In genomic region chr9:7226007-7226670, GRCh38 we compare ENCODE assay signal across 16 cellular contexts.
A peak's percentile ranks its signal among the peaks of the same experiment; 100 is the strongest.
DNase-seq lines count a peak whose midpoint lies in the region; ATAC-seq and TF ChIP-seq lines count a peak whose summit lies in the region.
"Had no signal": no experiment of that assay in that cellular context is flagged by ENCODE, and none has a peak within 500 bp of the region (broad histone marks: within the 10 kb centered on the region; RNA-seq: fewer than 3 reads in every experiment).

No MANE protein-coding gene starts in this region.

- H3K9ac ChIP-seq in DND-41 (ENCODE audit: low read depth, low read length), result no peak overlapping the region

- H3K36me3 Mint-ChIP-seq in WTC11 (no peaks in the 10 kb centered on the region), nephron progenitor cell (ENCODE audit: low read depth) (no peaks in the 10 kb centered on the region)
- H3K36me3 Mint-ChIP-seq: CD14-positive monocyte had no signal

- no peak overlapping the region for H3K27ac ChIP-seq in DND-41 (ENCODE audit: low read length)
- no peak overlapping the region for H3K27ac ChIP-seq in lower lobe of right lung

- no peaks in the 10 kb centered on the region for H3K27me3 ChIP-seq in DND-41 (ENCODE audit: insufficient read depth, low read length, poor library complexity)
- no peaks in the 10 kb centered on the region for H3K27me3 ChIP-seq in lower lobe of right lung (ENCODE audit: low read depth)

- H3K4me1 ChIP-seq in DND-41 (ENCODE audit: insufficient read depth, low read length) (peaks cover 6% of the 10 kb centered on the region; the same call in 1 of the 2 replicates), lower lobe of right lung (no peaks in the 10 kb centered on the region)

- peak; percentile 45 for ATAC-seq in stimulated activated naive CD8-positive, alpha-beta T cell treated with anti-CD3 and anti-CD28 coated beads, Interleukin-15, amount 100 ng/mL, for 72 hours
- ATAC-seq in stimulated activated naive CD8-positive, alpha-beta T cell treated with anti-CD3 and anti-CD28 coated beads, Interleukin-15, Interleukin-2, amounts not matched to agents 100 U/mL and 50 U/mL, for 24 hours, result no peak
- ATAC-seq in DND-41 (ENCODE audit: insufficient read depth, low read depth) (peak; percentile 81), WTC11 (peak; percentile 44; the same call in 1 of the 2 replicates), GM18520 (IDR thresholded peaks at IDR 0.05; ENCODE audit: unreplicated experiment) (no peak), lower lobe of right lung (no peak)

- intact Hi-C loops in lower lobe of right lung (cut with DNase I), result no loop called here

- H3K27me3 Mint-ChIP-seq in stimulated activated naive CD8-positive, alpha-beta T cell treated with anti-CD3 and anti-CD28 coated beads, Interleukin-15, amount 100 ng/mL, for 72 hours, result peaks cover 8% of the 10 kb centered on the region
- H3K27me3 Mint-ChIP-seq in WTC11 (ENCODE audit: low read depth) (no peaks in the 10 kb centered on the region; the same call in 1 of the 2 replicates), nephron progenitor cell (ENCODE audit: low read depth, poor library complexity) (no peaks in the 10 kb centered on the region)

- H3K4me2 ChIP-seq in DND-41 (ENCODE audit: insufficient read depth, low read length), result no peak overlapping the region

- H3K4me3 ChIP-seq in DND-41 (ENCODE audit: low read depth in 1 of 2, low read length in 2 of 2) (no peak overlapping the region), lower lobe of right lung (no peak overlapping the region)

- no peak overlapping the region for H2AFZ ChIP-seq in DND-41 (ENCODE audit: low read depth, low read length)

- H3K4me1 Mint-ChIP-seq in stimulated activated naive CD8-positive, alpha-beta T cell treated with anti-CD3 and anti-CD28 coated beads, Interleukin-15, amount 100 ng/mL, for 72 hours, result peaks cover 28% of the 10 kb centered on the region
- H3K4me1 Mint-ChIP-seq in WTC11, result peaks cover 13% of the 10 kb centered on the region
- H3K4me1 Mint-ChIP-seq in nephron progenitor cell, result peaks cover 64% of the 10 kb centered on the region
- H3K4me1 Mint-ChIP-seq: B cell, CD14-positive monocyte had no signal

- TF ChIP-seq CTCF in DND-41 (IDR thresholded peaks at IDR 0.05; ENCODE audit: borderline replicate concordance, extremely low read depth, low read length, poor library complexity, severe bottlenecking), result no peak
- TF ChIP-seq CTCF in WTC11 (IDR thresholded peaks at IDR 0.05), result no peak
- no peak for TF ChIP-seq CTCF in nephron progenitor cell (IDR thresholded peaks at IDR 0.05)
- no peak for TF ChIP-seq CTCF in lower lobe of right lung (IDR thresholded peaks at IDR 0.05)

- H3K9me3 Mint-ChIP-seq in stimulated activated naive CD8-positive, alpha-beta T cell treated with anti-CD3 and anti-CD28 coated beads, Interleukin-15, amount 100 ng/mL, for 72 hours, result peaks cover 7 to 9% of the 10 kb centered on the region in 2 donors
- H3K9me3 Mint-ChIP-seq in WTC11, result peaks cover 13% of the 10 kb centered on the region
- peaks cover 11% of the 10 kb centered on the region for H3K9me3 Mint-ChIP-seq in nephron progenitor cell
- H3K9me3 Mint-ChIP-seq: HFFc6 had no signal

- no peak for DNase-seq in stimulated activated naive CD8-positive, alpha-beta T cell treated with anti-CD3 and anti-CD28 coated beads, Interleukin-15, amount 100 ng/mL, for 72 hours
- DNase-seq in stimulated activated naive CD8-positive, alpha-beta T cell treated with anti-CD3 and anti-CD28 coated beads, Interleukin-15, Interleukin-2, amounts not matched to agents 100 U/mL and 50 U/mL, for 24 hours, result no peak
- DNase-seq in DND-41, result peak; percentile 18
- no peak for DNase-seq in WTC11 (ENCODE audit: low spot score)
- no peak for DNase-seq in nephron progenitor cell
- DNase-seq in DMS 273 (lab: John Stamatoyannopoulos, UW; ENCODE audit: unreplicated experiment), result no peak
- no peak for DNase-seq in lower lobe of right lung
- DNase-seq: DMS 273 treated with DMSO at 0.1 percent for 48 hours, GDM1, HCEC 1CT, HFFc6, IMR-90, KG1 had no signal

- no peaks in the 10 kb centered on the region for H3K36me3 ChIP-seq in DND-41 (ENCODE audit: insufficient read depth, low read length)
- no peaks in the 10 kb centered on the region for H3K36me3 ChIP-seq in lower lobe of right lung

- POLR2A ChIA-PET in WTC11 (lab: Charles Lee), result no interaction called here

- H3K79me2 ChIP-seq in DND-41 (ENCODE audit: insufficient read depth, low read length), result no peaks in the 10 kb centered on the region

- H3K9me3 ChIP-seq in DND-41 (ENCODE audit: insufficient read depth, low read length, severe bottlenecking) (no peaks in the 10 kb centered on the region), lower lobe of right lung (no peaks in the 10 kb centered on the region)

- no peaks in the 10 kb centered on the region for H4K20me1 ChIP-seq in DND-41 (ENCODE audit: insufficient read depth, low read length)

- H3K4me3 Mint-ChIP-seq in stimulated activated naive CD8-positive, alpha-beta T cell treated with anti-CD3 and anti-CD28 coated beads, Interleukin-15, amount 100 ng/mL, for 72 hours, result no peak overlapping the region
- H3K4me3 Mint-ChIP-seq in WTC11, result no peak overlapping the region
- no peak overlapping the region for H3K4me3 Mint-ChIP-seq in nephron progenitor cell
- H3K4me3 Mint-ChIP-seq: B cell, HFFc6 had no signal

- H3K27ac Mint-ChIP-seq in stimulated activated naive CD8-positive, alpha-beta T cell treated with anti-CD3 and anti-CD28 coated beads, Interleukin-15, amount 100 ng/mL, for 72 hours, result no peak overlapping the region
- H3K27ac Mint-ChIP-seq in WTC11, result no peak overlapping the region
- peak overlapping the region; percentile 20 for H3K27ac Mint-ChIP-seq in nephron progenitor cell
- H3K27ac Mint-ChIP-seq: B cell, CD14-positive monocyte, HFFc6 had no signal

- CTCF ChIA-PET in WTC11 (lab: Charles Lee), result interaction anchor here (0.8 kb wide), 1 partner anchor 135 kb away, joined by 3 read pairs; no protein-coding TSS in a partner anchor

TF ChIP-seq in WTC11, 78 proteins besides CTCF, POLR2A, EP300 and RAD21:
- TF ChIP-seq ZNF317 (CRISPR knock-in tag; IDR thresholded peaks at IDR 0.05; ENCODE audit: borderline replicate concordance, low read depth), result no peak
- TF ChIP-seq SMAD3 (CRISPR knock-in tag; IDR thresholded peaks at IDR 0.05; ENCODE audit: borderline replicate concordance), result no peak
- TF ChIP-seq GRHL2 (CRISPR knock-in tag; IDR thresholded peaks at IDR 0.05; ENCODE audit: insufficient replicate concordance, severe bottlenecking), result no peak
- TF ChIP-seq FOXJ3 (CRISPR knock-in tag; IDR thresholded peaks at IDR 0.05; ENCODE audit: borderline replicate concordance), result no peak
- TF ChIP-seq ZBTB43 (CRISPR knock-in tag; IDR thresholded peaks at IDR 0.05), result no peak

Comparison
In these comparisons a context has a peak if more than half of its experiments do, and no peak if none do; other contexts are left out.
1. ATAC-seq: peak in stimulated activated naive CD8-positive, alpha-beta T cell treated with anti-CD3 and anti-CD28 coated beads, Interleukin-15, amount 100 ng/mL, for 72 hours (single experiment), DND-41 (single experiment) and WTC11 (single experiment); none in stimulated activated naive CD8-positive, alpha-beta T cell treated with anti-CD3 and anti-CD28 coated beads, Interleukin-15, Interleukin-2, amounts not matched to agents 100 U/mL and 50 U/mL, for 24 hours (single experiment), GM18520 (single experiment) and lower lobe of right lung (0 of 2).